Comparison of ENCODE assay signal across 27 cellular contexts in genomic region chr9:115085773-115086377, GRCh38. TPM values are rescaled to one million over a fixed set of nuclear protein-coding genes. Genes with fewer than 3 reads are reported as not detected.
"Had no signal": no experiment of that assay in that cellular context is flagged by ENCODE, and none has a peak within 500 bp of the region (broad histone marks: within the 10 kb centered on the region; RNA-seq: fewer than 3 reads in every experiment).

No MANE protein-coding gene starts in this region.

- ATAC-seq: activated CD4-positive, alpha-beta T cell treated with anti-CD3 and anti-CD28 coated beads for 36 hours; activated T-helper 17 cell treated with anti-CD3 and anti-CD28 coated beads, Interleukin-2, amount 50 U/mL, for 72 hours; left lung; psoas muscle; right lobe of liver; WTC11 had no signal

- H3K4me2 ChIP-seq: smooth muscle cell had no signal

- DNase-seq: activated CD4-positive, alpha-beta T cell treated with anti-CD3 and anti-CD28 coated beads for 36 hours; activated CD4-positive, alpha-beta T cell treated with anti-CD3 and anti-CD28 coated beads, Interleukin-2, amount 50 U/mL, for 4 hours; activated CD8-positive, alpha-beta memory T cell treated with anti-CD3 and anti-CD28 coated beads for 24 hours; activated CD8-positive, alpha-beta memory T cell treated with anti-CD3 and anti-CD28 coated beads, Interleukin-2, amount 50 U/mL, for 4 hours; activated T-cell treated with anti-CD3 and anti-CD28 coated beads, Interleukin-2, amount 50 U/mL, for 24 hours; adrenal gland; brain microvascular endothelial cell; central memory CD4-positive, alpha-beta T cell; dermis blood vessel endothelial cell; effector CD8-positive, alpha-beta T cell; erythroblast; foreskin keratinocyte; naive B cell; ovary; psoas muscle; right lobe of liver; stimulated activated CD4-positive, alpha-beta T cell treated with anti-CD3 and anti-CD28 coated beads, Interleukin-15, amount 100 ng/mL, for 24 hours; stimulated activated naive CD4-positive, alpha-beta T cell; T-helper 1 cell; testis had no signal

- H3K4me1 ChIP-seq: adrenal gland, ascending aorta, psoas muscle, right lobe of liver, testis had no signal

- H3K36me3 ChIP-seq: adrenal gland, brain microvascular endothelial cell, neutrophil, ovary, right lobe of liver had no signal

- H3K4me3 ChIP-seq: adrenal gland, ascending aorta, left lung, lung, ovary, psoas muscle, right lobe of liver, smooth muscle cell, testis had no signal

- H3K27me3 ChIP-seq: adrenal gland, ascending aorta, brain microvascular endothelial cell, foreskin keratinocyte, left lung, neutrophil, ovary, right lobe of liver, testis had no signal

- H3K27ac ChIP-seq: adrenal gland, ascending aorta, brain microvascular endothelial cell, left lung, neutrophil, ovary, psoas muscle, right lobe of liver, testis had no signal

- H3K9me3 ChIP-seq: adrenal gland, ascending aorta, left lung, neutrophil, ovary, psoas muscle, right lobe of liver, testis had no signal

RNA-seq across cellular contexts. Expression of gene TNC, which starts 32.1 kb away (rescaled TPM):
- total RNA-seq: activated T-helper 17 cell treated with anti-CD3 and anti-CD28 coated beads, Interleukin-2, amount 50 U/mL, for 72 hours had no signal
